1 cellular context compared by ENCODE assay signal in the genomic region with DNA sequence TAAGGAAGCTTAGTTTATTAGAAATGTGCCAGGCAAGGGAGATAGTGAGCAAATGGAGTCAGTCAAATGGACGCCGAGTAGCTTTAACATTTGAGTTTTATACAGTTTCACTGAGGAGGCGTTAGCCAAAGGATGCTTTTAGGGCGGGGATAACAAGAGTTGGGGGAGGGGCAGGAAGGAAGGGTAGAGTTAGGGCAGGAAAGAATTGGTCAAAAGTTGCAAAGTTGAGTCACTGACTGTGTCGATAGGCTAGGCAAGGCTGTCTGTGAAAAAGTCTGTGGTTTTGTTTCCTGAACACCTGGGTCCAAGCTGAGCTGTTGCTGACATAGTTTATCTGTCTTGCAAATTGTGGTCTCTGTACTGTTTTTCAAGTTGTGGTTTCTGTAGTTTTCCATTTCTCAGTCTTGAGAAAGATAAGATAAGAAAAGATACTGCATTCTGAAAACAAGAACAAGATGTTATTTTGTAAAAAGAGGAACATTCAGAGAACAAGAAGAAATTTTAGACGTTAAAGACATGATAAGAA.
TF ChIP-seq lines count a peak whose summit lies in the region.

No MANE protein-coding gene starts in this region.

TF ChIP-seq in SK-N-SH, 30 proteins besides CTCF, POLR2A, EP300 and RAD21 (continued from another document):
- TF ChIP-seq, protein P1, sequence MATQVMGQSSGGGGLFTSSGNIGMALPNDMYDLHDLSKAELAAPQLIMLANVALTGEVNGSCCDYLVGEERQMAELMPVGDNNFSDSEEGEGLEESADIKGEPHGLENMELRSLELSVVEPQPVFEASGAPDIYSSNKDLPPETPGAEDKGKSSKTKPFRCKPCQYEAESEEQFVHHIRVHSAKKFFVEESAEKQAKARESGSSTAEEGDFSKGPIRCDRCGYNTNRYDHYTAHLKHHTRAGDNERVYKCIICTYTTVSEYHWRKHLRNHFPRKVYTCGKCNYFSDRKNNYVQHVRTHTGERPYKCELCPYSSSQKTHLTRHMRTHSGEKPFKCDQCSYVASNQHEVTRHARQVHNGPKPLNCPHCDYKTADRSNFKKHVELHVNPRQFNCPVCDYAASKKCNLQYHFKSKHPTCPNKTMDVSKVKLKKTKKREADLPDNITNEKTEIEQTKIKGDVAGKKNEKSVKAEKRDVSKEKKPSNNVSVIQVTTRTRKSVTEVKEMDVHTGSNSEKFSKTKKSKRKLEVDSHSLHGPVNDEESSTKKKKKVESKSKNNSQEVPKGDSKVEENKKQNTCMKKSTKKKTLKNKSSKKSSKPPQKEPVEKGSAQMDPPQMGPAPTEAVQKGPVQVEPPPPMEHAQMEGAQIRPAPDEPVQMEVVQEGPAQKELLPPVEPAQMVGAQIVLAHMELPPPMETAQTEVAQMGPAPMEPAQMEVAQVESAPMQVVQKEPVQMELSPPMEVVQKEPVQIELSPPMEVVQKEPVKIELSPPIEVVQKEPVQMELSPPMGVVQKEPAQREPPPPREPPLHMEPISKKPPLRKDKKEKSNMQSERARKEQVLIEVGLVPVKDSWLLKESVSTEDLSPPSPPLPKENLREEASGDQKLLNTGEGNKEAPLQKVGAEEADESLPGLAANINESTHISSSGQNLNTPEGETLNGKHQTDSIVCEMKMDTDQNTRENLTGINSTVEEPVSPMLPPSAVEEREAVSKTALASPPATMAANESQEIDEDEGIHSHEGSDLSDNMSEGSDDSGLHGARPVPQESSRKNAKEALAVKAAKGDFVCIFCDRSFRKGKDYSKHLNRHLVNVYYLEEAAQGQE (IDR thresholded peaks at IDR 0.05; ENCODE audit: low read depth, low read length), result no peak
- no peak for TF ChIP-seq GABPA (IDR thresholded peaks at IDR 0.05; ENCODE audit: low read depth)
- TF ChIP-seq, protein P2, sequence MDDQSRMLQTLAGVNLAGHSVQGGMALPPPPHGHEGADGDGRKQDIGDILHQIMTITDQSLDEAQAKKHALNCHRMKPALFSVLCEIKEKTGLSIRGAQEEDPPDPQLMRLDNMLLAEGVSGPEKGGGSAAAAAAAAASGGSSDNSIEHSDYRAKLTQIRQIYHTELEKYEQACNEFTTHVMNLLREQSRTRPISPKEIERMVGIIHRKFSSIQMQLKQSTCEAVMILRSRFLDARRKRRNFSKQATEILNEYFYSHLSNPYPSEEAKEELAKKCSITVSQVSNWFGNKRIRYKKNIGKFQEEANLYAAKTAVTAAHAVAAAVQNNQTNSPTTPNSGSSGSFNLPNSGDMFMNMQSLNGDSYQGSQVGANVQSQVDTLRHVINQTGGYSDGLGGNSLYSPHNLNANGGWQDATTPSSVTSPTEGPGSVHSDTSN (IDR thresholded peaks at IDR 0.05), result no peak
- TF ChIP-seq, protein P3, sequence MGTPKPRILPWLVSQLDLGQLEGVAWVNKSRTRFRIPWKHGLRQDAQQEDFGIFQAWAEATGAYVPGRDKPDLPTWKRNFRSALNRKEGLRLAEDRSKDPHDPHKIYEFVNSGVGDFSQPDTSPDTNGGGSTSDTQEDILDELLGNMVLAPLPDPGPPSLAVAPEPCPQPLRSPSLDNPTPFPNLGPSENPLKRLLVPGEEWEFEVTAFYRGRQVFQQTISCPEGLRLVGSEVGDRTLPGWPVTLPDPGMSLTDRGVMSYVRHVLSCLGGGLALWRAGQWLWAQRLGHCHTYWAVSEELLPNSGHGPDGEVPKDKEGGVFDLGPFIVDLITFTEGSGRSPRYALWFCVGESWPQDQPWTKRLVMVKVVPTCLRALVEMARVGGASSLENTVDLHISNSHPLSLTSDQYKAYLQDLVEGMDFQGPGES (IDR thresholded peaks at IDR 0.05; ENCODE audit: low read depth, low read length), result no peak
- TF ChIP-seq POLR2AphosphoS5 (IDR thresholded peaks at IDR 0.05; ENCODE audit: low read depth, low read length), result no peak
- no peak for TF ChIP-seq FOXM1 (IDR thresholded peaks at IDR 0.05; ENCODE audit: low read depth)
- no peak for TF ChIP-seq EZH2phosphoT487 (IDR thresholded peaks at IDR 0.05; ENCODE audit: borderline replicate concordance, low read depth)
